In the genomic region with DNA sequence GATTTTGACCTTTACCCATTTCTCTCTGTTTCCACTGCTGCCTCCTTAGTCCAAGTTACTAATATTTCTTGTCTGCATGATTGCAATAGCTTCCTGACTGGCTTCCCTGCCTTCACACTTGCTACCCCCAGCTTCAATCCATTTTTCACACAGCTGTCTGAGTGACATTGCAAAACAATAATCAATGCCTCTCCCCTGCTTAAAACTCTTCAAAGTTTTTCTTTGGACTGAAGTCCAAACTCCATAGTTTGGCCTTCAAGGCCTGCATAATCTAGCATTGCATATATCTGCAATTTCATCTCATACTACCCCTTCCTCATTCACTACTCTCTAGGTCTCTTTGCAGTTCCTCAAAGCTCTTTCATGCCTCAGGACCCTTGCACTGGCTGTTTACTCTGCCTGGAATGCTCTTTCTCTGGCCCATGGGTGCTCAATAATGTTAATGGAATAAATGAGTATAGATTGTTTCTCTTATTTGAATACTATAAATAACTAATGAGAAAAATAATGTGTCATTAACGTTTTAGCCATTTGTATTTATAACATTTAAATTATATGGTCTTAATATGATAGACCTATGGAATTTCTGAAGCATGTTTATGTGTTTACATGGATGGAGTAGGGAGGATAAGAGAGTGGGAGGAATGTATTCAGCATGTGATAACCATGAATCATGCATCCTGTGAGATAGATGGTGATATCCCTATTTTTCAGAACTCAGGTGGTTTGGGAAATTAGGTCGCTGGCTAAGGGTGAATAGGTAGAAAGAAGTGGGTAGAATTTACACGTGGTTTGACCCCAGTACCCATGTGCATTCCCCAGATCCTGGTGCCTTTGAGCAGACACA, we compare ENCODE assay signal across 2 cellular contexts.
TF ChIP-seq lines count a peak whose summit lies in the region.

No MANE protein-coding gene starts in this region.

TF ChIP-seq in HepG2, 621 proteins besides CTCF, POLR2A, EP300 and RAD21 (continued from another document):
- TF ChIP-seq ZNF556 (CRISPR knock-in tag; IDR thresholded peaks at IDR 0.05; ENCODE audit: borderline replicate concordance) (no peak), TFE3 (CRISPR knock-in tag; IDR thresholded peaks at IDR 0.05) (no peak), MAZ (IDR thresholded peaks at IDR 0.05; ENCODE audit: borderline replicate concordance, low read depth, low read length) (no peak), MAZ (CRISPR knock-in tag; IDR thresholded peaks at IDR 0.05; ENCODE audit: low read depth) (no peak), TOE1 (CRISPR knock-in tag; IDR thresholded peaks at IDR 0.05) (no peak), ZFY (CRISPR knock-in tag; IDR thresholded peaks at IDR 0.05) (no peak)
- TF ChIP-seq, protein P1, sequence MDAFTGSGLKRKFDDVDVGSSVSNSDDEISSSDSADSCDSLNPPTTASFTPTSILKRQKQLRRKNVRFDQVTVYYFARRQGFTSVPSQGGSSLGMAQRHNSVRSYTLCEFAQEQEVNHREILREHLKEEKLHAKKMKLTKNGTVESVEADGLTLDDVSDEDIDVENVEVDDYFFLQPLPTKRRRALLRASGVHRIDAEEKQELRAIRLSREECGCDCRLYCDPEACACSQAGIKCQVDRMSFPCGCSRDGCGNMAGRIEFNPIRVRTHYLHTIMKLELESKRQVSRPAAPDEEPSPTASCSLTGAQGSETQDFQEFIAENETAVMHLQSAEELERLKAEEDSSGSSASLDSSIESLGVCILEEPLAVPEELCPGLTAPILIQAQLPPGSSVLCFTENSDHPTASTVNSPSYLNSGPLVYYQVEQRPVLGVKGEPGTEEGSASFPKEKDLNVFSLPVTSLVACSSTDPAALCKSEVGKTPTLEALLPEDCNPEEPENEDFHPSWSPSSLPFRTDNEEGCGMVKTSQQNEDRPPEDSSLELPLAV (CRISPR knock-in tag; conservative IDR thresholded peaks at IDR 0.05; ENCODE audit: low read depth): no peak

TF ChIP-seq in WTC11, 78 proteins besides CTCF, POLR2A, EP300 and RAD21 (continued from another document):
- TF ChIP-seq, protein P2, sequence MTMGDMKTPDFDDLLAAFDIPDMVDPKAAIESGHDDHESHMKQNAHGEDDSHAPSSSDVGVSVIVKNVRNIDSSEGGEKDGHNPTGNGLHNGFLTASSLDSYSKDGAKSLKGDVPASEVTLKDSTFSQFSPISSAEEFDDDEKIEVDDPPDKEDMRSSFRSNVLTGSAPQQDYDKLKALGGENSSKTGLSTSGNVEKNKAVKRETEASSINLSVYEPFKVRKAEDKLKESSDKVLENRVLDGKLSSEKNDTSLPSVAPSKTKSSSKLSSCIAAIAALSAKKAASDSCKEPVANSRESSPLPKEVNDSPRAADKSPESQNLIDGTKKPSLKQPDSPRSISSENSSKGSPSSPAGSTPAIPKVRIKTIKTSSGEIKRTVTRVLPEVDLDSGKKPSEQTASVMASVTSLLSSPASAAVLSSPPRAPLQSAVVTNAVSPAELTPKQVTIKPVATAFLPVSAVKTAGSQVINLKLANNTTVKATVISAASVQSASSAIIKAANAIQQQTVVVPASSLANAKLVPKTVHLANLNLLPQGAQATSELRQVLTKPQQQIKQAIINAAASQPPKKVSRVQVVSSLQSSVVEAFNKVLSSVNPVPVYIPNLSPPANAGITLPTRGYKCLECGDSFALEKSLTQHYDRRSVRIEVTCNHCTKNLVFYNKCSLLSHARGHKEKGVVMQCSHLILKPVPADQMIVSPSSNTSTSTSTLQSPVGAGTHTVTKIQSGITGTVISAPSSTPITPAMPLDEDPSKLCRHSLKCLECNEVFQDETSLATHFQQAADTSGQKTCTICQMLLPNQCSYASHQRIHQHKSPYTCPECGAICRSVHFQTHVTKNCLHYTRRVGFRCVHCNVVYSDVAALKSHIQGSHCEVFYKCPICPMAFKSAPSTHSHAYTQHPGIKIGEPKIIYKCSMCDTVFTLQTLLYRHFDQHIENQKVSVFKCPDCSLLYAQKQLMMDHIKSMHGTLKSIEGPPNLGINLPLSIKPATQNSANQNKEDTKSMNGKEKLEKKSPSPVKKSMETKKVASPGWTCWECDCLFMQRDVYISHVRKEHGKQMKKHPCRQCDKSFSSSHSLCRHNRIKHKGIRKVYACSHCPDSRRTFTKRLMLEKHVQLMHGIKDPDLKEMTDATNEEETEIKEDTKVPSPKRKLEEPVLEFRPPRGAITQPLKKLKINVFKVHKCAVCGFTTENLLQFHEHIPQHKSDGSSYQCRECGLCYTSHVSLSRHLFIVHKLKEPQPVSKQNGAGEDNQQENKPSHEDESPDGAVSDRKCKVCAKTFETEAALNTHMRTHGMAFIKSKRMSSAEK (CRISPR knock-in tag; IDR thresholded peaks at IDR 0.05; ENCODE audit: borderline replicate concordance): no peak
- no peak for TF ChIP-seq ZNF232 (CRISPR knock-in tag; IDR thresholded peaks at IDR 0.05)
- TF ChIP-seq GABPB1 (CRISPR knock-in tag; IDR thresholded peaks at IDR 0.05): no peak
